18 cellular contexts compared by ENCODE assay signal in the genomic region with DNA sequence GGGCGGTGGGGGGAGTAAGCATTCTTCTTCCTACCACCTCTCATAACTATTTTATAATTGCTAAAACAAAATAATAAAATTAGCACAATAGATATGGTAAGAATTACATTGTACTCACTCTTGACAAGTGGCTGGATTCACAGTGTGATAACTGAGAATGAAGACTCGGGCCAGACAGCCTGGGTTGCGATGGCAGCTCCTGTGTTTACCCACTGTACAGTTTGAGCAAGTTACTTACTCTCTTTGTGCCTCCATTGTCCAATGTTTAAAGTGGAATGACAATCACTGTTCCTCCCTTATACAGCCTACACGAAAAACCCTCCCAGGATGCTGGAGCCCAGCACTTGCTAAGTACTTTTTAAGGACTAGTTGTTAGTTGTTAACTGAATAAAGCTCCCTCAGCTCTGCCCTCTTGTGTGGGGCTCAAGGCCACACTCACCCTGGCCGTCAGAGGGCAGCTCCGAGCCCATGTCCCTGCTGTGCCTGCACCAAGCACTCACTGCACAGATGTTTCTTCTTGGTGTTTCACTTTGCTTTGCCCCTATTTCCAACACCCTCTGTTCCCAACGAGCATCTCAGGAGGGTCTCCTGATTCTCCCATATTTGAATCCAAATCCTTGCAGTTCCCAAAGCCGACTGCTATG. TPM values are rescaled to one million over a fixed set of nuclear protein-coding genes. Genes with fewer than 3 reads are reported as not detected.
A peak's percentile ranks its signal among the peaks of the same experiment; 100 is the strongest.
DNase-seq lines count a peak whose midpoint lies in the region; TF ChIP-seq lines count a peak whose summit lies in the region.
"Had no signal": no experiment of that assay in that cellular context is flagged by ENCODE, and none has a peak within 500 bp of the region (broad histone marks: within the 10 kb centered on the region; RNA-seq: fewer than 3 reads in every experiment).

No MANE protein-coding gene starts in this region.

- TF ChIP-seq CTCF in AG10803 (conservative IDR thresholded peaks at IDR 0.05; ENCODE audit: low read length) (peak; percentile 28), kidney epithelial cell (IDR thresholded peaks at IDR 0.05; ENCODE audit: insufficient read depth, low read length, poor library complexity, severe bottlenecking) (peak; percentile 36)

- H3K36me3 ChIP-seq in kidney epithelial cell (ENCODE audit: control insufficient read depth, insufficient read depth, low read length) = no peaks in the 10 kb centered on the region
- H3K36me3 ChIP-seq: BLaER1 treated with 17β-estradiol and CSF1 and Interleukin-3, amounts not matched to agents 10 nM and 100 nM had no signal

- peaks cover 2% of the 10 kb centered on the region for H3K27me3 ChIP-seq in kidney epithelial cell (ENCODE audit: control insufficient read depth, insufficient read depth, low read length)
- H3K27me3 ChIP-seq: BLaER1 treated with 17β-estradiol and CSF1 and Interleukin-3, amounts not matched to agents 10 nM and 100 nM had no signal

- H3K4me3 ChIP-seq in AG10803 (ENCODE audit: low read length) (no peak overlapping the region), kidney epithelial cell (ENCODE audit: low read depth, low read length) (no peak overlapping the region)
- H3K4me3 ChIP-seq: BLaER1 treated with 17β-estradiol and CSF1 and Interleukin-3, amounts not matched to agents 10 nM and 100 nM; psoas muscle had no signal

- DNase-seq in AG10803 (ENCODE audit: low read depth) (no peak), HuH-7.5 (ENCODE audit: low spot score) (peak; percentile 20), UCSD-AML1 (lab: John Stamatoyannopoulos, UW; ENCODE audit: unreplicated experiment) (peak; percentile 32), kidney epithelial cell (ENCODE audit: low read depth) (no peak), DMS153 (lab: John Stamatoyannopoulos, UW) (no peak), 8988T (no peak)
- DNase-seq in activated T-cell treated with anti-CD3 and anti-CD28 coated beads, Interleukin-2, amount 50 U/mL, for 1 hour = no peak
- no peak for DNase-seq in central memory CD4-positive, alpha-beta T cell
- DNase-seq: activated effector memory CD4-positive, alpha-beta T cell treated with Interleukin-2 at 50 U/mL for 16 hours; hippocampal formation; mesenchymal stem cell; NCI-H1417 treated with DMSO at 0.1 percent for 48 hours; NCI-H524 treated with DMSO at 0.1 percent for 48 hours; psoas muscle; stimulated activated CD4-positive, alpha-beta T cell treated with anti-CD3 and anti-CD28 coated beads, Interleukin-2, amount 100 ng/mL, for 48 hours; stimulated activated naive CD4-positive, alpha-beta T cell treated with Interleukin-2 at 50 U/mL for 16 hours; SW 1271 had no signal

RNA-seq across cellular contexts. Expression of gene NPS, which starts 56.4 kb away (rescaled TPM):
- not detected in 2 replicates for total RNA-seq in kidney epithelial cell
- total RNA-seq: psoas muscle had no signal

Comparison
In these comparisons a context has a peak if more than half of its experiments do, and no peak if none do; other contexts are left out.
1. DNase-seq: peak in HuH-7.5 (single experiment) and UCSD-AML1 (single experiment); none in AG10803 (single experiment), kidney epithelial cell (single experiment), DMS153 (single experiment), activated T-cell treated with anti-CD3 and anti-CD28 coated beads, Interleukin-2, amount 50 U/mL, for 1 hour (single experiment), 8988T (single experiment) and central memory CD4-positive, alpha-beta T cell (single experiment).